Comparison of ENCODE assay signal across 11 cellular contexts in genomic region chr20:38168791-38169589, GRCh38. TPM values are rescaled to one million over a fixed set of nuclear protein-coding genes. Genes with fewer than 3 reads are reported as not detected.
DNase-seq lines count a peak whose midpoint lies in the region; ATAC-seq and TF ChIP-seq lines count a peak whose summit lies in the region.
"Had no signal": no experiment of that assay in that cellular context is flagged by ENCODE, and none has a peak within 500 bp of the region (broad histone marks: within the 10 kb centered on the region; RNA-seq: fewer than 3 reads in every experiment).

No MANE protein-coding gene starts in this region.

- CTCF ChIA-PET in PC-3 (lab: Charles Lee): interaction anchor here (1.5 kb wide), 1 partner anchor 52 kb away, joined by 4 read pairs; no protein-coding TSS in a partner anchor
- CTCF ChIA-PET in naive thymus-derived CD4-positive, alpha-beta T cell (lab: Charles Lee): no interaction called here

- H3K27ac Mint-ChIP-seq in effector memory CD8-positive, alpha-beta T cell: peak overlapping the region in 1 of 2 donors; percentile 47
- H3K27ac Mint-ChIP-seq in naive thymus-derived CD4-positive, alpha-beta T cell: peak overlapping the region in 1 of 9 donors; percentile 39
- H3K27ac Mint-ChIP-seq: CD8-positive, alpha-beta T cell had no signal

- H3K36me3 Mint-ChIP-seq in effector memory CD8-positive, alpha-beta T cell (ENCODE audit: insufficient read depth): no peaks in the 10 kb centered on the region
- no peaks in the 10 kb centered on the region for H3K36me3 Mint-ChIP-seq in naive thymus-derived CD4-positive, alpha-beta T cell
- H3K36me3 Mint-ChIP-seq: CD8-positive, alpha-beta T cell had no signal

- H3K4me3 ChIP-seq in BLaER1: no peak overlapping the region
- no peak overlapping the region for H3K4me3 ChIP-seq in PC-3 (ENCODE audit: low read length)
- H3K4me3 ChIP-seq in naive thymus-derived CD4-positive, alpha-beta T cell (ENCODE audit: low read length): no peak overlapping the region
- H3K4me3 ChIP-seq: dorsolateral prefrontal cortex had no signal

- H3K27me3 ChIP-seq in BLaER1: 0 out of 2 replicates have a peak, but pooled peaks cover 7% of the 10 kb centered on the region
- no peaks in the 10 kb centered on the region for H3K27me3 ChIP-seq in PC-3 (ENCODE audit: low read length)
- H3K27me3 ChIP-seq in naive thymus-derived CD4-positive, alpha-beta T cell (ENCODE audit: control insufficient read depth in 2 of 2, insufficient read depth in 2 of 2, low read length in 2 of 2): no peaks in the 10 kb centered on the region

- in situ Hi-C loops in GM13977 (cut with MboI; ENCODE audit: low pct_unique_long_range_greater_than_20kb, low sequenced_read_pairs, unreplicated experiment): no loop called here

- H3K27ac ChIP-seq in BLaER1 (no peak overlapping the region), PC-3 (ENCODE audit: low read length) (peak overlapping the region; percentile 94)
- no peak overlapping the region for H3K27ac ChIP-seq in naive thymus-derived CD4-positive, alpha-beta T cell (ENCODE audit: low read depth, low read length)

- H3K9ac ChIP-seq in BLaER1 (no peak overlapping the region), PC-3 (ENCODE audit: low read length) (peak overlapping the region; percentile 78)

- DNase-seq in PC-3: peak; percentile 55
- no peak for DNase-seq in effector memory CD8-positive, alpha-beta T cell
- no peak for DNase-seq in naive thymus-derived CD4-positive, alpha-beta T cell
- DNase-seq in GM13977 (ENCODE audit: low spot score): no peak
- DNase-seq: CD8-positive, alpha-beta T cell; dorsolateral prefrontal cortex; stimulated activated CD4-positive, alpha-beta T cell treated with anti-CD3 and anti-CD28 coated beads, Interleukin-2, amount 100 ng/mL, for 24 hours had no signal

- ATAC-seq in PC-3 (no peak), HG02938 (IDR thresholded peaks at IDR 0.05; ENCODE audit: unreplicated experiment) (no peak), GM18517 (IDR thresholded peaks at IDR 0.05; ENCODE audit: unreplicated experiment) (no peak), GM21528 (IDR thresholded peaks at IDR 0.05; ENCODE audit: low FRiP score, unreplicated experiment) (no peak)
- ATAC-seq in effector memory CD8-positive, alpha-beta T cell (replicated peaks): peak; percentile 28
- peak; percentile 72 for ATAC-seq in naive thymus-derived CD4-positive, alpha-beta T cell
- ATAC-seq: CD8-positive, alpha-beta T cell had no signal

- H4K20me1 ChIP-seq in BLaER1: no peaks in the 10 kb centered on the region
- no peaks in the 10 kb centered on the region for H4K20me1 ChIP-seq in PC-3 (ENCODE audit: low read length)

- H3K36me3 ChIP-seq in BLaER1 (no peaks in the 10 kb centered on the region), PC-3 (ENCODE audit: low read depth, low read length) (no peaks in the 10 kb centered on the region)
- H3K36me3 ChIP-seq in naive thymus-derived CD4-positive, alpha-beta T cell (ENCODE audit: control insufficient read depth in 2 of 3, insufficient read depth in 3 of 3, low read length in 3 of 3): no peaks in the 10 kb centered on the region

- no peaks in the 10 kb centered on the region for H3K9me2 ChIP-seq in PC-3 (replicated peaks; ENCODE audit: low read length)

- peaks cover 8% of the 10 kb centered on the region for H3K4me1 ChIP-seq in BLaER1
- peaks cover 90% of the 10 kb centered on the region for H3K4me1 ChIP-seq in PC-3 (ENCODE audit: insufficient read depth, low read length)
- no peaks in the 10 kb centered on the region for H3K4me1 ChIP-seq in naive thymus-derived CD4-positive, alpha-beta T cell (ENCODE audit: control insufficient read depth in 2 of 2, insufficient read depth in 2 of 2, low read length in 2 of 2)

- H3K4me3 Mint-ChIP-seq in effector memory CD8-positive, alpha-beta T cell: no peak overlapping the region
- no peak overlapping the region for H3K4me3 Mint-ChIP-seq in naive thymus-derived CD4-positive, alpha-beta T cell
- H3K4me3 Mint-ChIP-seq: CD8-positive, alpha-beta T cell had no signal

- peaks cover 18% of the 10 kb centered on the region for H3K79me2 ChIP-seq in PC-3 (ENCODE audit: low read length)

- no TSS peak for BruUV-seq in PC-3 (replicated peaks; lab: Mats Ljungman, UMichigan)

- intact Hi-C loops in PC-3 (cut with micrococcal nuclease): loop anchor here (5.0 kb wide), 1 partner anchor 57 kb away; no protein-coding TSS in a partner anchor
- intact Hi-C loops in naive thymus-derived CD4-positive, alpha-beta T cell (cut with micrococcal nuclease): loop anchor here in 1 of 2 donors (2.0 kb wide), 1 partner anchor 56 kb away; no protein-coding TSS in a partner anchor

- no peak overlapping the region; the same call in 1 of the 2 replicates for H2AFZ ChIP-seq in PC-3 (ENCODE audit: low read length)

- no peaks in the 10 kb centered on the region for H3K9me3 ChIP-seq in BLaER1
- no peaks in the 10 kb centered on the region for H3K9me3 ChIP-seq in PC-3 (ENCODE audit: low read length)
- H3K9me3 ChIP-seq in naive thymus-derived CD4-positive, alpha-beta T cell (ENCODE audit: control insufficient read depth in 2 of 3, low read length in 3 of 3): no peaks in the 10 kb centered on the region

- H3K9me3 Mint-ChIP-seq in effector memory CD8-positive, alpha-beta T cell: no peaks in the 10 kb centered on the region
- no peaks in the 10 kb centered on the region for H3K9me3 Mint-ChIP-seq in naive thymus-derived CD4-positive, alpha-beta T cell
- H3K9me3 Mint-ChIP-seq: CD8-positive, alpha-beta T cell had no signal

- peaks cover 5 to 9% of the 10 kb centered on the region in 2 donors for H3K4me1 Mint-ChIP-seq in effector memory CD8-positive, alpha-beta T cell (ENCODE audit: low read depth in 2 of 2)
- peaks cover 0 to 32% (median 6%) of the 10 kb centered on the region in 7 donors for H3K4me1 Mint-ChIP-seq in naive thymus-derived CD4-positive, alpha-beta T cell

- POLR2A ChIA-PET in PC-3 (lab: Charles Lee; ENCODE audit: unreplicated experiment): no interaction called here
- POLR2A ChIA-PET in naive thymus-derived CD4-positive, alpha-beta T cell (lab: Charles Lee): no interaction called here

- H3K27me3 Mint-ChIP-seq in effector memory CD8-positive, alpha-beta T cell: peaks cover 20 to 36% of the 10 kb centered on the region in 2 donors
- H3K27me3 Mint-ChIP-seq in naive thymus-derived CD4-positive, alpha-beta T cell: peaks cover 12 to 27% (median 23%) of the 10 kb centered on the region in 5 donors

- TF ChIP-seq CTCF in PC-3 (conservative IDR thresholded peaks at IDR 0.05; ENCODE audit: low read depth, low read length): 0 out of 2 replicates have a peak, but pooled peaks have one; percentile 24
- no peak for TF ChIP-seq CTCF in GM13977 (IDR thresholded peaks at IDR 0.05; ENCODE audit: extremely low read depth, insufficient read depth, missing control alignments)

- peaks cover 15% of the 10 kb centered on the region for H3F3A ChIP-seq in PC-3 (ENCODE audit: low read length, unreplicated experiment)

- 0 out of 2 replicates have a peak overlapping the region, but pooled peaks have one; percentile 1 for H3K4me2 ChIP-seq in BLaER1
- peak overlapping the region; percentile 58 for H3K4me2 ChIP-seq in PC-3 (ENCODE audit: low read length)

RNA-seq across cellular contexts. Expression of gene TGM2, which starts 3.9 kb away (rescaled TPM):
- 583 and 773 TPM in 2 replicates for total RNA-seq in PC-3 (2014; rRNA removed)
- under 1 TPM; 0.11 to 0.94 (median 0.19) TPM for total RNA-seq in naive thymus-derived CD4-positive, alpha-beta T cell
- polyA plus RNA-seq in naive thymus-derived CD4-positive, alpha-beta T cell: not detected
- total RNA-seq: CD8-positive, alpha-beta T cell had no signal

Comparison
In these comparisons a context has a peak if more than half of its experiments do, and no peak if none do; other contexts are left out.
1. ATAC-seq: peak in effector memory CD8-positive, alpha-beta T cell (single experiment) and naive thymus-derived CD4-positive, alpha-beta T cell (single experiment); none in PC-3 (single experiment), HG02938 (single experiment), GM18517 (single experiment) and GM21528 (single experiment).
2. RNA of gene TGM2, which starts 3.9 kb away (total RNA-seq): 583 to 773 TPM in PC-3; 0.11 to 0.94 TPM in naive thymus-derived CD4-positive, alpha-beta T cell; every median in the first group is over 100 times any median in the second.